1 cellular context compared by ENCODE assay signal in genomic region chr1:157137051-157137772, GRCh38.
TF ChIP-seq lines count a peak whose summit lies in the region.

No MANE protein-coding gene starts in this region.

TF ChIP-seq in GM12878, 131 proteins besides CTCF, POLR2A, EP300 and RAD21 (continued from another document):
- TF ChIP-seq E4F1 (IDR thresholded peaks at IDR 0.05; ENCODE audit: borderline replicate concordance, partially characterized antibody) (no peak), RBBP5 (conservative IDR thresholded peaks at IDR 0.05) (no peak), NBN (IDR thresholded peaks at IDR 0.05) (peak; percentile 56; the same call in 1 of the 2 replicates), IRF4 (IDR thresholded peaks at IDR 0.05; ENCODE audit: low read depth, low read length) (no peak), KDM1A (IDR thresholded peaks at IDR 0.05; ENCODE audit: borderline replicate concordance) (no peak), BCL11A (IDR thresholded peaks at IDR 0.05; ENCODE audit: low read depth, low read length) (no peak), EZH2 (IDR thresholded peaks at IDR 0.05; ENCODE audit: borderline replicate concordance, control insufficient read depth, low read depth, low read length) (no peak), RAD51 (IDR thresholded peaks at IDR 0.05) (peak; percentile 12; the same call in 1 of the 2 replicates), DPF2 (IDR thresholded peaks at IDR 0.05) (no peak), MXI1 (IDR thresholded peaks at IDR 0.05; ENCODE audit: low read depth, low read length) (0 out of 2 replicates have a peak, but pooled peaks have one; percentile 18), NR2C2 (IDR thresholded peaks at IDR 0.05; ENCODE audit: borderline replicate concordance, control insufficient read depth, insufficient read length, low read depth) (no peak), EED (IDR thresholded peaks at IDR 0.05; ENCODE audit: low read depth) (0 out of 2 replicates have a peak, but pooled peaks have one; percentile 28), RELA (IDR thresholded peaks at IDR 0.05; ENCODE audit: borderline replicate concordance, partially characterized antibody) (no peak), PAX5 (IDR thresholded peaks at IDR 0.05; ENCODE audit: borderline replicate concordance, low read depth, low read length) (no peak), USF1 (IDR thresholded peaks at IDR 0.05; ENCODE audit: borderline replicate concordance, extremely low read length, insufficient read depth, low read depth, low read length) (no peak), TAF1 (IDR thresholded peaks at IDR 0.05; ENCODE audit: borderline replicate concordance, low read depth, low read length) (no peak), NR2F1 (conservative IDR thresholded peaks at IDR 0.05) (no peak), ZSCAN29 (IDR thresholded peaks at IDR 0.05) (no peak), ZNF687 (IDR thresholded peaks at IDR 0.05) (no peak), ESRRA (IDR thresholded peaks at IDR 0.05; ENCODE audit: low read length) (no peak), PKNOX1 (IDR thresholded peaks at IDR 0.05) (0 out of 2 replicates have a peak, but pooled peaks have one; percentile 21), IRF3 (IDR thresholded peaks at IDR 0.05) (no peak), STAT3 (IDR thresholded peaks at IDR 0.05; ENCODE audit: low read depth, low read length) (no peak), KAT2A (conservative IDR thresholded peaks at IDR 0.05; ENCODE audit: control insufficient read depth, low read depth, low read length) (no peak), RELB (IDR thresholded peaks at IDR 0.05; ENCODE audit: low read depth) (0 out of 2 replicates have a peak, but pooled peaks have one; percentile 30), SIN3A (IDR thresholded peaks at IDR 0.05; ENCODE audit: low read depth, low read length) (0 out of 2 replicates have a peak, but pooled peaks have one; percentile 16), IKZF2 (IDR thresholded peaks at IDR 0.05) (peak; percentile 65 to 68), WRNIP1 (IDR thresholded peaks at IDR 0.05; ENCODE audit: borderline replicate concordance, low read depth, low read length) (no peak), BCL3 (IDR thresholded peaks at IDR 0.05; ENCODE audit: borderline replicate concordance, insufficient read depth, low read depth, low read length, poor library complexity, severe bottlenecking) (no peak), TCF7 (IDR thresholded peaks at IDR 0.05; ENCODE audit: borderline replicate concordance) (no peak), ETV6 (conservative IDR thresholded peaks at IDR 0.05 in 1 of 2, IDR thresholded peaks at IDR 0.05 in 1 of 2; ENCODE audit: borderline replicate concordance in 1 of 2, low read depth in 1 of 2) (no peak)
